Comparison of ENCODE assay signal across 8 cellular contexts in genomic region chr16:23435500-23435899, GRCh38. TPM values are rescaled to one million over a fixed set of nuclear protein-coding genes. Genes with fewer than 3 reads are reported as not detected.
DNase-seq lines count a peak whose midpoint lies in the region; ATAC-seq and TF ChIP-seq lines count a peak whose summit lies in the region.

No MANE protein-coding gene starts in this region.

- ATAC-seq in RWPE2 (ENCODE audit: low read depth) (peak; percentile 85), upper lobe of right lung (peak; percentile 93), HG03139 (IDR thresholded peaks at IDR 0.05; ENCODE audit: unreplicated experiment) (no peak)

- TF ChIP-seq CTCF in RWPE2 (IDR thresholded peaks at IDR 0.05; ENCODE audit: poor library complexity, severe bottlenecking) (peak; percentile 80), foreskin fibroblast (IDR thresholded peaks at IDR 0.05; ENCODE audit: low read depth, low read length) (peak; percentile 82), parathyroid adenoma (IDR thresholded peaks at IDR 0.05) (peak; percentile 79), upper lobe of right lung (IDR thresholded peaks at IDR 0.05) (peak; percentile 89)

- intact Hi-C loops in upper lobe of right lung (cut with DNase I): no loop called here

- H3K27ac ChIP-seq in RWPE2 (ENCODE audit: poor library complexity, severe bottlenecking) (no peak overlapping the region), parathyroid adenoma (no peak overlapping the region), upper lobe of right lung (no peak overlapping the region)

- H3K4me1 ChIP-seq in RWPE2 (ENCODE audit: insufficient read depth, poor library complexity, severe bottlenecking) (no peaks in the 10 kb centered on the region), parathyroid adenoma (no peaks in the 10 kb centered on the region), upper lobe of right lung (peaks cover 17% of the 10 kb centered on the region)

- no peaks in the 10 kb centered on the region for H3K27me3 ChIP-seq in RWPE2 (ENCODE audit: insufficient read depth, poor library complexity, severe bottlenecking)
- H3K27me3 ChIP-seq in parathyroid adenoma (ENCODE audit: control insufficient read depth, insufficient read depth, low read length): no peaks in the 10 kb centered on the region
- no peaks in the 10 kb centered on the region for H3K27me3 ChIP-seq in upper lobe of right lung

- DNase-seq in Daoy (ENCODE audit: low read depth) (peak; percentile 63), LHCN-M2 (ENCODE audit: low read depth) (peak; percentile 31), RWPE2 (ENCODE audit: low spot score) (no peak), foreskin fibroblast (peak; percentile 27 to 79), upper lobe of right lung (peak; percentile 83)
- DNase-seq in activated T-helper 1 cell treated with anti-CD3 and anti-CD28 coated beads, Interleukin-2, amount 50 U/mL, for 16 hours (ENCODE audit: low read depth in 1 of 2, low spot score in 1 of 2): peak; percentile 28 to 31

- no peak overlapping the region for H3K9ac ChIP-seq in parathyroid adenoma

- H3K4me3 ChIP-seq in RWPE2 (ENCODE audit: severe bottlenecking) (no peak overlapping the region), foreskin fibroblast (ENCODE audit: low read depth in 1 of 2, low read length in 2 of 2) (no peak overlapping the region), parathyroid adenoma (ENCODE audit: low read depth, low read length) (no peak overlapping the region), upper lobe of right lung (no peak overlapping the region)

- H3K36me3 ChIP-seq in RWPE2 (ENCODE audit: low read depth): peaks cover 63% of the 10 kb centered on the region
- H3K36me3 ChIP-seq in parathyroid adenoma (ENCODE audit: control insufficient read depth, insufficient read depth, low read length): no peaks in the 10 kb centered on the region
- H3K36me3 ChIP-seq in upper lobe of right lung: peaks cover 55% of the 10 kb centered on the region

- H3K4me2 ChIP-seq in parathyroid adenoma (ENCODE audit: low read length): no peak overlapping the region

- no peak overlapping the region for H2AFZ ChIP-seq in parathyroid adenoma

- H3K9me3 ChIP-seq in RWPE2 (ENCODE audit: severe bottlenecking) (no peaks in the 10 kb centered on the region), parathyroid adenoma (ENCODE audit: control insufficient read depth, low read length) (no peaks in the 10 kb centered on the region), upper lobe of right lung (no peaks in the 10 kb centered on the region)

- peaks cover 2% of the 10 kb centered on the region for H3K79me2 ChIP-seq in parathyroid adenoma

RNA-seq across cellular contexts. Expression of gene COG7, which starts 17.5 kb away (rescaled TPM):
- 10.5 and 13.6 TPM in 2 replicates for total RNA-seq in Daoy (2014; rRNA removed; shearing (Covaris generic))
- total RNA-seq in LHCN-M2 (2014; rRNA removed) (12.2 and 12.5 TPM in 2 replicates), upper lobe of right lung (21.2 TPM)
- 10.0 TPM for polyA plus RNA-seq in LHCN-M2 (2012)
